In genomic region chr16:89689142-89689541, GRCh38 we compare ENCODE assay signal across 22 cellular contexts. TPM values are rescaled to one million over a fixed set of nuclear protein-coding genes. Genes with fewer than 3 reads are reported as not detected.
DNase-seq lines count a peak whose midpoint lies in the region; ATAC-seq, FAIRE-seq and TF ChIP-seq lines count a peak whose summit lies in the region.
"Had no signal": no experiment of that assay in that cellular context is flagged by ENCODE, and none has a peak within 500 bp of the region (broad histone marks: within the 10 kb centered on the region; RNA-seq: fewer than 3 reads in every experiment).

No MANE protein-coding gene starts in this region.

- intact Hi-C loops in HepG2 (cut with micrococcal nuclease; ENCODE audit: unreplicated experiment) (no loop called here), right lobe of liver (cut with DNase I) (no loop called here)

- H3K4me2 ChIP-seq in HepG2 (ENCODE audit: low read depth, low read length): no peak overlapping the region
- H3K4me2 ChIP-seq: A549 had no signal

- no peak overlapping the region for H3K27ac Mint-ChIP-seq in neural crest cell (ENCODE audit: unreplicated experiment)
- H3K27ac Mint-ChIP-seq: CD14-positive monocyte; CD8-positive, alpha-beta T cell had no signal

- TF ChIP-seq CTCF in HepG2 (CRISPR knock-in tag; IDR thresholded peaks at IDR 0.05): no peak
- TF ChIP-seq CTCF in right lobe of liver (IDR thresholded peaks at IDR 0.05): no peak
- TF ChIP-seq CTCF in RWPE1 (conservative IDR thresholded peaks at IDR 0.05; ENCODE audit: low read depth): no peak
- TF ChIP-seq CTCF in neural crest cell (conservative IDR thresholded peaks at IDR 0.05): no peak

- H3K9ac ChIP-seq in HepG2 (ENCODE audit: insufficient read depth, low read depth, low read length): no peak overlapping the region

- no peaks in the 10 kb centered on the region for H3K79me2 ChIP-seq in HepG2 (ENCODE audit: insufficient read depth, low read length)

- no peaks in the 10 kb centered on the region for H4K20me1 ChIP-seq in HepG2 (ENCODE audit: insufficient read depth, low read length)

- H3K4me1 Mint-ChIP-seq in neural crest cell: peaks cover 11% of the 10 kb centered on the region

- peaks cover 3% of the 10 kb centered on the region for H3K27me3 Mint-ChIP-seq in neural crest cell (ENCODE audit: low read depth)

- no peak for TF ChIP-seq RAD21 in HepG2 (CRISPR knock-in tag; IDR thresholded peaks at IDR 0.05)

- no peak overlapping the region for H3K27ac ChIP-seq in HepG2 (ENCODE audit: extremely low read length, insufficient read depth, low read length)
- H3K27ac ChIP-seq in right lobe of liver: no peak overlapping the region
- peak overlapping the region; percentile 92 for H3K27ac ChIP-seq in RWPE1
- H3K27ac ChIP-seq: A549, HL-60 had no signal

- ATAC-seq in HepG2 (no peak), right lobe of liver (no peak), HG03159 (IDR thresholded peaks at IDR 0.05; ENCODE audit: unreplicated experiment) (no peak), GM18498 (IDR thresholded peaks at IDR 0.05; ENCODE audit: unreplicated experiment) (no peak), GM18517 (IDR thresholded peaks at IDR 0.05; ENCODE audit: unreplicated experiment) (no peak)
- ATAC-seq: A549; CD8-positive, alpha-beta T cell; HCT116 had no signal

- peaks cover 30% of the 10 kb centered on the region for H3K36me3 Mint-ChIP-seq in neural crest cell (ENCODE audit: low read depth)

- POLR2A ChIA-PET in HepG2 (lab: Yijun Ruan, JAX): interaction anchor here (3.2 kb wide), 1 partner anchor 11 kb away, joined by 20 read pairs; no protein-coding TSS in a partner anchor
- POLR2A ChIA-PET in RWPE1 (lab: Yijun Ruan, JAX; ENCODE audit: low non-redundant PET): interaction anchor here (0.9 kb wide), 1 partner anchor 9 kb away, joined by 3 read pairs; no protein-coding TSS in a partner anchor

- no TSS peak for BruUV-seq in HepG2 (replicated peaks; lab: Mats Ljungman, UMichigan)

- no peak overlapping the region for H2AFZ ChIP-seq in HepG2 (ENCODE audit: low read length)

- H3K4me3 ChIP-seq in HepG2 (replicated peaks in 1 of 3; ENCODE audit: insufficient read depth in 1 of 3, low read depth in 2 of 3, low read length in 3 of 3) (no peak overlapping the region), right lobe of liver (no peak overlapping the region)
- H3K4me3 ChIP-seq: A549 had no signal

- H3K4me1 ChIP-seq in HepG2 (ENCODE audit: insufficient read depth, low read length): peaks cover 76% of the 10 kb centered on the region
- H3K4me1 ChIP-seq in right lobe of liver: peaks cover 0 to 13% (median 8%) of the 10 kb centered on the region in 4 donors
- H3K4me1 ChIP-seq: BE2C had no signal

- no peak for FAIRE-seq in HepG2 (lab: Jason Lieb, UNC)
- FAIRE-seq: A549, D721Med, G401.6, GM12891, H54 had no signal

- peaks cover 8% of the 10 kb centered on the region for H3K9me3 Mint-ChIP-seq in neural crest cell
- H3K9me3 Mint-ChIP-seq: CD8-positive, alpha-beta T cell had no signal

- H3K9me3 ChIP-seq in HepG2 (ENCODE audit: low read length): peaks cover 15% of the 10 kb centered on the region
- H3K9me3 ChIP-seq in right lobe of liver: no peaks in the 10 kb centered on the region
- H3K9me3 ChIP-seq: BE2C had no signal

- TF ChIP-seq EP300 in HepG2 (IDR thresholded peaks at IDR 0.05; ENCODE audit: low read depth in 2 of 2, low read length in 2 of 2) (no peak), HepG2 (CRISPR knock-in tag; IDR thresholded peaks at IDR 0.05; ENCODE audit: borderline replicate concordance) (no peak)

- WGBS in HepG2 (ENCODE audit: low lambda C conversion rate): 95% methylated on average over 13 of the region's 13 CpGs
- WGBS in right lobe of liver (ENCODE audit: insufficient coverage, low coverage, low lambda C conversion rate, missing lambda C conversion rate): 60% methylated on average over 1 of the region's 13 CpGs

- H3K4me3 Mint-ChIP-seq in neural crest cell: peak overlapping the region; percentile 67
- H3K4me3 Mint-ChIP-seq: CD14-positive monocyte had no signal

- no peaks in the 10 kb centered on the region for H3K27me3 ChIP-seq in HepG2 (ENCODE audit: control insufficient read depth in 1 of 2, insufficient read depth in 2 of 2, low read length in 2 of 2)
- no peaks in the 10 kb centered on the region for H3K27me3 ChIP-seq in right lobe of liver
- H3K27me3 ChIP-seq: BE2C had no signal

- no peak for TF ChIP-seq POLR2A in HepG2 (IDR thresholded peaks at IDR 0.05; ENCODE audit: insufficient read depth in 1 of 2, low read depth in 2 of 2, low read length in 2 of 2)
- no peak for TF ChIP-seq POLR2A in right lobe of liver (IDR thresholded peaks at IDR 0.05)

- H3K36me3 ChIP-seq in HepG2 (replicated peaks in 1 of 2; ENCODE audit: control insufficient read depth in 1 of 2, insufficient read depth in 2 of 2, low read length in 2 of 2): no peaks in the 10 kb centered on the region
- H3K36me3 ChIP-seq in right lobe of liver: peaks cover 0 to 41% (median 12%) of the 10 kb centered on the region in 4 donors

- CTCF ChIA-PET in HepG2 (lab: Yijun Ruan, JAX; ENCODE audit: low intra/inter-chr PET ratio, low total read pairs) (no interaction called here), RWPE1 (lab: Yijun Ruan, JAX) (no interaction called here)

- DNase-seq in HepG2 (ENCODE audit: low spot score) (no peak), right lobe of liver (no peak), RWPE1 (ENCODE audit: low spot score) (no peak), neural crest cell (ENCODE audit: low read depth, low spot score) (no peak)
- DNase-seq: BE2C; CD8-positive, alpha-beta T cell; COR-L47; DMS153; DMS79 treated with DMSO at 0.1 percent for 48 hours; EL; IMR-90 had no signal

- in situ Hi-C loops in HepG2 (cut with HindIII; ENCODE audit: extremely low pct_ligation_motif_present, low pct_unique_long_range_greater_than_20kb): no loop called here

RNA-seq across cellular contexts. Expression of gene CDK10, which starts 2.7 kb away (rescaled TPM):
- 1.2 and 2.5 TPM in 2 replicates for total RNA-seq in HepG2 (2016; rRNA removed; fragmentation: Illumina TruSeq; extraction: Trizol)
- 4.2 and 5.8 TPM in 2 replicates for total RNA-seq in HepG2 (2016; cell fraction: cytosol; rRNA removed; fragmentation: Illumina TruSeq; extraction: Trizol; ENCODE audit: low read depth)
- 1.4 and 2.6 TPM in 2 replicates for total RNA-seq in HepG2 (2016; cell fraction: insoluble cytoplasmic fraction; rRNA removed; fragmentation: Illumina TruSeq; extraction: Trizol)
- 3.5 TPM in 2 replicates for total RNA-seq in HepG2 (2016; cell fraction: membrane; rRNA removed; fragmentation: Illumina TruSeq; extraction: Trizol)
- total RNA-seq in HepG2 (2016; cell fraction: nucleus; rRNA removed; fragmentation: Illumina TruSeq; extraction: Trizol): 2.4 and 3.5 TPM in 2 replicates
- 3.9 and 4.3 TPM in 2 replicates for polyA plus RNA-seq in HepG2 (2011; rRNA removed)
- polyA plus RNA-seq in HepG2 (2011; cell fraction: cytosol; rRNA removed): 1.5 and 2.1 TPM in 2 replicates
- polyA plus RNA-seq in HepG2 (2011; cell fraction: nucleus; rRNA removed): 28.1 and 29.8 TPM in 2 replicates
- 2.7 and 6.1 TPM in 2 replicates for polyA plus RNA-seq in HepG2 (2012)
- polyA plus RNA-seq in HepG2 (2016; cell fraction: cytosol; fragmentation: Illumina TruSeq; extraction: Trizol; ENCODE audit: low read depth): 1.1 TPM in 2 replicates
- polyA plus RNA-seq in HepG2 (2016; cell fraction: insoluble cytoplasmic fraction; fragmentation: Illumina TruSeq; extraction: Trizol; ENCODE audit: low read depth): 1.1 and 1.2 TPM in 2 replicates
- polyA plus RNA-seq in HepG2 (2016; cell fraction: membrane; fragmentation: Illumina TruSeq; extraction: Trizol; ENCODE audit: low read depth): 1.0 and 1.2 TPM in 2 replicates
- 11.0 and 12.6 TPM in 2 replicates for polyA plus RNA-seq in HepG2 (2016; cell fraction: nucleus; fragmentation: Illumina TruSeq; extraction: Trizol; ENCODE audit: insufficient read depth, low read depth)
- polyA minus RNA-seq in HepG2 (2011; rRNA and poly(A)+ RNA removed; ENCODE audit: low replicate concordance): 2.9 and 43.1 TPM in 2 replicates
- polyA minus RNA-seq in HepG2 (2011; cell fraction: cytosol; rRNA and poly(A)+ RNA removed): 1.6 and 2.8 TPM in 2 replicates
- 4.5 and 5.8 TPM in 2 replicates for polyA minus RNA-seq in HepG2 (2011; cell fraction: nucleus; rRNA and poly(A)+ RNA removed)
- 10 to 100 TPM; 35.0 to 72.2 (median 53.7) TPM for total RNA-seq in right lobe of liver
- 127 and 131 TPM in 2 replicates for total RNA-seq in neural crest cell

RNA-seq across cellular contexts. Expression of gene SPATA2L, which starts 12.4 kb away (rescaled TPM):
- 17.0 and 20.7 TPM in 2 replicates for total RNA-seq in HepG2 (2016; rRNA removed; fragmentation: Illumina TruSeq; extraction: Trizol)
- 5.1 and 5.8 TPM in 2 replicates for total RNA-seq in HepG2 (2016; cell fraction: cytosol; rRNA removed; fragmentation: Illumina TruSeq; extraction: Trizol; ENCODE audit: low read depth)
- 16.3 and 20.7 TPM in 2 replicates for total RNA-seq in HepG2 (2016; cell fraction: insoluble cytoplasmic fraction; rRNA removed; fragmentation: Illumina TruSeq; extraction: Trizol)
- total RNA-seq in HepG2 (2016; cell fraction: membrane; rRNA removed; fragmentation: Illumina TruSeq; extraction: Trizol): 12.5 and 13.4 TPM in 2 replicates
- total RNA-seq in HepG2 (2016; cell fraction: nucleus; rRNA removed; fragmentation: Illumina TruSeq; extraction: Trizol): 9.5 and 13.5 TPM in 2 replicates
- 9.1 and 11.8 TPM in 2 replicates for polyA plus RNA-seq in HepG2 (2011; rRNA removed)
- polyA plus RNA-seq in HepG2 (2011; cell fraction: cytosol; rRNA removed): 13.4 and 23.3 TPM in 2 replicates
- polyA plus RNA-seq in HepG2 (2011; cell fraction: nucleus; rRNA removed): 26.3 and 28.3 TPM in 2 replicates
- 6.8 and 12.5 TPM in 2 replicates for polyA plus RNA-seq in HepG2 (2012)
- polyA plus RNA-seq in HepG2 (2016; cell fraction: cytosol; fragmentation: Illumina TruSeq; extraction: Trizol; ENCODE audit: low read depth): 3.0 and 3.1 TPM in 2 replicates
- polyA plus RNA-seq in HepG2 (2016; cell fraction: insoluble cytoplasmic fraction; fragmentation: Illumina TruSeq; extraction: Trizol; ENCODE audit: low read depth): 13.3 and 14.0 TPM in 2 replicates
- 5.3 and 7.7 TPM in 2 replicates for polyA plus RNA-seq in HepG2 (2016; cell fraction: membrane; fragmentation: Illumina TruSeq; extraction: Trizol; ENCODE audit: low read depth)
- polyA plus RNA-seq in HepG2 (2016; cell fraction: nucleus; fragmentation: Illumina TruSeq; extraction: Trizol; ENCODE audit: insufficient read depth, low read depth): 14.9 and 15.5 TPM in 2 replicates
- 3.5 and 31.4 TPM in 2 replicates for polyA minus RNA-seq in HepG2 (2011; rRNA and poly(A)+ RNA removed; ENCODE audit: low replicate concordance)
- 16.7 and 20.7 TPM in 2 replicates for polyA minus RNA-seq in HepG2 (2011; cell fraction: cytosol; rRNA and poly(A)+ RNA removed)
- polyA minus RNA-seq in HepG2 (2011; cell fraction: nucleus; rRNA and poly(A)+ RNA removed): 8.8 and 8.9 TPM in 2 replicates
- 10 to 100 TPM in 3 of 6 experiments, 1 to 10 TPM in 3; 5.6 to 17.9 (median 11.2) TPM for total RNA-seq in right lobe of liver
- 8.6 and 10.6 TPM in 2 replicates for total RNA-seq in neural crest cell

RNA-seq across cellular contexts. Expression of gene SPATA33, which starts 31.5 kb away (rescaled TPM):
- total RNA-seq in HepG2 (2016; rRNA removed; fragmentation: Illumina TruSeq; extraction: Trizol) (11.0 and 11.2 TPM in 2 replicates), right lobe of liver (1 to 10 TPM; 1.8 to 5.0 (median 3.3) TPM), neural crest cell (41.7 and 42.6 TPM in 2 replicates)
- total RNA-seq in HepG2 (2016; cell fraction: cytosol; rRNA removed; fragmentation: Illumina TruSeq; extraction: Trizol; ENCODE audit: low read depth): 9.1 and 14.3 TPM in 2 replicates
- 11.7 and 12.8 TPM in 2 replicates for total RNA-seq in HepG2 (2016; cell fraction: insoluble cytoplasmic fraction; rRNA removed; fragmentation: Illumina TruSeq; extraction: Trizol)
- 14.6 and 17.6 TPM in 2 replicates for total RNA-seq in HepG2 (2016; cell fraction: membrane; rRNA removed; fragmentation: Illumina TruSeq; extraction: Trizol)
- 9.0 and 10.4 TPM in 2 replicates for total RNA-seq in HepG2 (2016; cell fraction: nucleus; rRNA removed; fragmentation: Illumina TruSeq; extraction: Trizol)
- polyA plus RNA-seq in HepG2 (2011; rRNA removed): 5.7 and 6.3 TPM in 2 replicates
- polyA plus RNA-seq in HepG2 (2011; cell fraction: cytosol; rRNA removed): 3.3 and 3.5 TPM in 2 replicates
- polyA plus RNA-seq in HepG2 (2011; cell fraction: nucleus; rRNA removed): 14.9 and 16.4 TPM in 2 replicates
- 8.1 and 9.7 TPM in 2 replicates for polyA plus RNA-seq in HepG2 (2012)
- 17.1 and 17.6 TPM in 2 replicates for polyA plus RNA-seq in HepG2 (2016; cell fraction: cytosol; fragmentation: Illumina TruSeq; extraction: Trizol; ENCODE audit: low read depth)
- 12.9 and 16.7 TPM in 2 replicates for polyA plus RNA-seq in HepG2 (2016; cell fraction: insoluble cytoplasmic fraction; fragmentation: Illumina TruSeq; extraction: Trizol; ENCODE audit: low read depth)
- polyA plus RNA-seq in HepG2 (2016; cell fraction: membrane; fragmentation: Illumina TruSeq; extraction: Trizol; ENCODE audit: low read depth): 20.1 and 25.8 TPM in 2 replicates
- 25.8 and 32.4 TPM in 2 replicates for polyA plus RNA-seq in HepG2 (2016; cell fraction: nucleus; fragmentation: Illumina TruSeq; extraction: Trizol; ENCODE audit: insufficient read depth, low read depth)
- 6.0 and 18.6 TPM in 2 replicates for polyA minus RNA-seq in HepG2 (2011; rRNA and poly(A)+ RNA removed; ENCODE audit: low replicate concordance)
- 1.4 and 1.8 TPM in 2 replicates for polyA minus RNA-seq in HepG2 (2011; cell fraction: cytosol; rRNA and poly(A)+ RNA removed)
- 7.2 and 7.7 TPM in 2 replicates for polyA minus RNA-seq in HepG2 (2011; cell fraction: nucleus; rRNA and poly(A)+ RNA removed)

RNA-seq across cellular contexts. Expression of gene VPS9D1, which starts 31.6 kb away (rescaled TPM):
- total RNA-seq in HepG2 (2016; rRNA removed; fragmentation: Illumina TruSeq; extraction: Trizol) (3.8 and 10.1 TPM in 2 replicates), right lobe of liver (10 to 100 TPM in 3 of 6 experiments, 1 to 10 TPM in 3; 5.6 to 12.4 (median 9.4) TPM), neural crest cell (18.0 and 20.2 TPM in 2 replicates)
- 2.4 and 3.2 TPM in 2 replicates for total RNA-seq in HepG2 (2016; cell fraction: cytosol; rRNA removed; fragmentation: Illumina TruSeq; extraction: Trizol; ENCODE audit: low read depth)
- total RNA-seq in HepG2 (2016; cell fraction: insoluble cytoplasmic fraction; rRNA removed; fragmentation: Illumina TruSeq; extraction: Trizol): 4.2 and 9.2 TPM in 2 replicates
- total RNA-seq in HepG2 (2016; cell fraction: membrane; rRNA removed; fragmentation: Illumina TruSeq; extraction: Trizol): 5.2 and 6.8 TPM in 2 replicates
- 13.1 and 15.5 TPM in 2 replicates for total RNA-seq in HepG2 (2016; cell fraction: nucleus; rRNA removed; fragmentation: Illumina TruSeq; extraction: Trizol)
- polyA plus RNA-seq in HepG2 (2011; rRNA removed): 13.2 and 18.6 TPM in 2 replicates
- 4.5 and 5.7 TPM in 2 replicates for polyA plus RNA-seq in HepG2 (2011; cell fraction: cytosol; rRNA removed)
- polyA plus RNA-seq in HepG2 (2011; cell fraction: nucleus; rRNA removed): 111 and 130 TPM in 2 replicates
- 7.5 and 10.0 TPM in 2 replicates for polyA plus RNA-seq in HepG2 (2012)
- polyA plus RNA-seq in HepG2 (2016; cell fraction: cytosol; fragmentation: Illumina TruSeq; extraction: Trizol; ENCODE audit: low read depth): 2.5 and 3.3 TPM in 2 replicates
- polyA plus RNA-seq in HepG2 (2016; cell fraction: insoluble cytoplasmic fraction; fragmentation: Illumina TruSeq; extraction: Trizol; ENCODE audit: low read depth): 4.6 and 6.5 TPM in 2 replicates
- 5.7 and 6.3 TPM in 2 replicates for polyA plus RNA-seq in HepG2 (2016; cell fraction: membrane; fragmentation: Illumina TruSeq; extraction: Trizol; ENCODE audit: low read depth)
- polyA plus RNA-seq in HepG2 (2016; cell fraction: nucleus; fragmentation: Illumina TruSeq; extraction: Trizol; ENCODE audit: insufficient read depth, low read depth): 51.9 and 55.4 TPM in 2 replicates
- 4.4 and 8.1 TPM in 2 replicates for polyA minus RNA-seq in HepG2 (2011; rRNA and poly(A)+ RNA removed; ENCODE audit: low replicate concordance)
- polyA minus RNA-seq in HepG2 (2011; cell fraction: cytosol; rRNA and poly(A)+ RNA removed): 2.2 and 5.0 TPM in 2 replicates
- polyA minus RNA-seq in HepG2 (2011; cell fraction: nucleus; rRNA and poly(A)+ RNA removed): 6.8 and 7.5 TPM in 2 replicates

RNA-seq across cellular contexts. Expression of gene CHMP1A, which starts 31.6 kb away (rescaled TPM):
- total RNA-seq in HepG2 (2016; rRNA removed; fragmentation: Illumina TruSeq; extraction: Trizol) (69.4 and 80.0 TPM in 2 replicates), right lobe of liver (10 to 100 TPM; 27.2 to 42.3 (median 33.1) TPM), neural crest cell (93.9 and 102 TPM in 2 replicates)
- 12.3 and 14.1 TPM in 2 replicates for total RNA-seq in HepG2 (2016; cell fraction: cytosol; rRNA removed; fragmentation: Illumina TruSeq; extraction: Trizol; ENCODE audit: low read depth)
- 68.7 and 70.7 TPM in 2 replicates for total RNA-seq in HepG2 (2016; cell fraction: insoluble cytoplasmic fraction; rRNA removed; fragmentation: Illumina TruSeq; extraction: Trizol)
- 36.1 and 43.1 TPM in 2 replicates for total RNA-seq in HepG2 (2016; cell fraction: membrane; rRNA removed; fragmentation: Illumina TruSeq; extraction: Trizol)
- 43.4 and 46.6 TPM in 2 replicates for total RNA-seq in HepG2 (2016; cell fraction: nucleus; rRNA removed; fragmentation: Illumina TruSeq; extraction: Trizol)
- polyA plus RNA-seq in HepG2 (2011; rRNA removed): 73.3 and 87.2 TPM in 2 replicates
- polyA plus RNA-seq in HepG2 (2011; cell fraction: cytosol; rRNA removed): 71.4 and 105 TPM in 2 replicates
- 141 and 163 TPM in 2 replicates for polyA plus RNA-seq in HepG2 (2011; cell fraction: nucleus; rRNA removed)
- 39.3 and 47.1 TPM in 2 replicates for polyA plus RNA-seq in HepG2 (2012)
- polyA plus RNA-seq in HepG2 (2016; cell fraction: cytosol; fragmentation: Illumina TruSeq; extraction: Trizol; ENCODE audit: low read depth): 9.6 and 12.7 TPM in 2 replicates
- 89.2 and 96.6 TPM in 2 replicates for polyA plus RNA-seq in HepG2 (2016; cell fraction: insoluble cytoplasmic fraction; fragmentation: Illumina TruSeq; extraction: Trizol; ENCODE audit: low read depth)
- polyA plus RNA-seq in HepG2 (2016; cell fraction: membrane; fragmentation: Illumina TruSeq; extraction: Trizol; ENCODE audit: low read depth): 29.6 and 33.2 TPM in 2 replicates
- polyA plus RNA-seq in HepG2 (2016; cell fraction: nucleus; fragmentation: Illumina TruSeq; extraction: Trizol; ENCODE audit: insufficient read depth, low read depth): 105 and 109 TPM in 2 replicates
- polyA minus RNA-seq in HepG2 (2011; rRNA and poly(A)+ RNA removed; ENCODE audit: low replicate concordance): 73.7 and 140 TPM in 2 replicates
- 50.0 and 50.5 TPM in 2 replicates for polyA minus RNA-seq in HepG2 (2011; cell fraction: cytosol; rRNA and poly(A)+ RNA removed)
- polyA minus RNA-seq in HepG2 (2011; cell fraction: nucleus; rRNA and poly(A)+ RNA removed): 25.8 and 33.6 TPM in 2 replicates

Comparison
In these comparisons a context has a peak if more than half of its experiments do, and no peak if none do; other contexts are left out.
1. RNA of gene CDK10, which starts 2.7 kb away (total RNA-seq): 127 to 131 TPM in neural crest cell and 35.0 to 72.2 TPM in right lobe of liver; 1.2 to 5.8 TPM in HepG2; every median in the first group is over 4 times any median in the second.